ENCODE assay signal across 11 cellular contexts in genomic region chr15:22887157-22887951, GRCh38. TPM values are rescaled to one million over a fixed set of nuclear protein-coding genes. Genes with fewer than 3 reads are reported as not detected.
DNase-seq lines count a peak whose midpoint lies in the region; ATAC-seq, FAIRE-seq and TF ChIP-seq lines count a peak whose summit lies in the region.
"Had no signal": no experiment of that assay in that cellular context is flagged by ENCODE, and none has a peak within 500 bp of the region (broad histone marks: within the 10 kb centered on the region; RNA-seq: fewer than 3 reads in every experiment).

No MANE protein-coding gene starts in this region.

- H4K5ac ChIP-seq in mesendoderm (ENCODE audit: low read length): no peak overlapping the region

- FAIRE-seq in D721Med (lab: Jason Lieb, UNC): no peak
- FAIRE-seq: HTR-8/SVneo had no signal

- H3K56ac ChIP-seq in mesendoderm (ENCODE audit: low read length): no peak overlapping the region

- H3K4me2 ChIP-seq in mesendoderm (ENCODE audit: low read length): no peak overlapping the region

- peaks cover 0 to 15% (median 0%) of the 10 kb centered on the region in 4 donors for H3K4me1 ChIP-seq in Peyer's patch
- no peaks in the 10 kb centered on the region for H3K4me1 ChIP-seq in mesendoderm (ENCODE audit: control insufficient read depth, low read depth, low read length)
- H3K4me1 ChIP-seq: HAP-1 had no signal

- no peaks in the 10 kb centered on the region for H3K9me3 ChIP-seq in Peyer's patch
- H3K9me3 ChIP-seq: HAP-1 had no signal

- no peak overlapping the region for H3K18ac ChIP-seq in mesendoderm (ENCODE audit: low read length)

- H2BK15ac ChIP-seq in mesendoderm (replicated peaks; ENCODE audit: low read depth): no peak overlapping the region

- no peak for TF ChIP-seq CTCF in Peyer's patch (IDR thresholded peaks at IDR 0.05)
- no peak for TF ChIP-seq CTCF in fibroblast of pulmonary artery (IDR thresholded peaks at IDR 0.05; ENCODE audit: low read length, missing control alignments)
- TF ChIP-seq CTCF in osteocyte (IDR thresholded peaks at IDR 0.05): no peak
- no peak for TF ChIP-seq CTCF in D721Med (IDR thresholded peaks at IDR 0.05; ENCODE audit: insufficient read depth, missing control alignments)

- no peak overlapping the region for H3K23ac ChIP-seq in mesendoderm (ENCODE audit: low read length)

- H3K4me3 ChIP-seq in Peyer's patch: no peak overlapping the region
- H3K4me3 ChIP-seq in fibroblast of pulmonary artery (replicated peaks; ENCODE audit: low read depth, low read length): no peak overlapping the region
- no peak overlapping the region for H3K4me3 ChIP-seq in mesendoderm (ENCODE audit: low read length)
- H3K4me3 ChIP-seq: HAP-1 had no signal

- H3K36me3 ChIP-seq in Peyer's patch: peaks cover 0 to 27% (median 0%) of the 10 kb centered on the region in 3 donors
- H3K36me3 ChIP-seq in mesendoderm (ENCODE audit: control insufficient read depth, insufficient read depth, low read length): peaks cover 3% of the 10 kb centered on the region

- no peaks in the 10 kb centered on the region for H3K27me3 ChIP-seq in Peyer's patch
- no peaks in the 10 kb centered on the region for H3K27me3 ChIP-seq in mesendoderm (ENCODE audit: insufficient read depth, low read length, poor library complexity)

- TF ChIP-seq POLR2A in Peyer's patch (IDR thresholded peaks at IDR 0.05): no peak

- H3K36me3 Mint-ChIP-seq in osteocyte (ENCODE audit: unreplicated experiment): peaks cover 19% of the 10 kb centered on the region

- ATAC-seq in HG02981 (IDR thresholded peaks at IDR 0.05; ENCODE audit: unreplicated experiment): no peak

- H3K4me1 Mint-ChIP-seq in osteocyte (ENCODE audit: unreplicated experiment): peaks cover 15% of the 10 kb centered on the region

- H3K9ac ChIP-seq in mesendoderm (ENCODE audit: low read length): no peak overlapping the region

- H2BK5ac ChIP-seq in mesendoderm (ENCODE audit: low read length): no peak overlapping the region

- H3K27ac Mint-ChIP-seq in osteocyte (ENCODE audit: unreplicated experiment): peak overlapping the region; percentile 86

- H3K79me2 ChIP-seq in mesendoderm (ENCODE audit: control insufficient read depth, insufficient read depth, low read length): no peaks in the 10 kb centered on the region

- WGBS in mesendoderm (ENCODE audit: extremely low coverage, insufficient coverage, low lambda C conversion rate): no CpG with 5 or more reads among the region's 14 CpGs

- no peak overlapping the region for H3K4me3 Mint-ChIP-seq in osteocyte (ENCODE audit: unreplicated experiment)

- H4K8ac ChIP-seq in mesendoderm (ENCODE audit: low read depth, low read length): no peak overlapping the region

- H3K4ac ChIP-seq in mesendoderm (ENCODE audit: low read depth, low read length): no peak overlapping the region

- peak; percentile 27 for DNase-seq in COLO829 (ENCODE audit: low spot score)
- peak in 2 of 3 donors; percentile 71 to 79 for DNase-seq in Peyer's patch
- DNase-seq in fibroblast of pulmonary artery (ENCODE audit: low read depth): peak; percentile 58
- no peak for DNase-seq in osteocyte (ENCODE audit: extremely low spot score, unreplicated experiment)
- no peak for DNase-seq in D721Med (ENCODE audit: insufficient read length, low spot score)
- DNase-seq in iPS-NIHi7 (ENCODE audit: extremely low spot score): no peak
- DNase-seq in mesendoderm: no peak
- DNase-seq: central memory CD4-positive, alpha-beta T cell had no signal

- no peak overlapping the region for H2BK120ac ChIP-seq in mesendoderm (ENCODE audit: low read depth, low read length)

- H3K27ac ChIP-seq in Peyer's patch: peak overlapping the region in 2 of 4 donors; percentile 38 to 49
- no peak overlapping the region for H3K27ac ChIP-seq in mesendoderm (ENCODE audit: low read depth, low read length)

- H2AK5ac ChIP-seq in mesendoderm (ENCODE audit: low read length): no peak overlapping the region

- no peaks in the 10 kb centered on the region for H3K27me3 Mint-ChIP-seq in osteocyte (ENCODE audit: unreplicated experiment)

- H3K79me1 ChIP-seq in mesendoderm (ENCODE audit: low read length): no peaks in the 10 kb centered on the region

- H3K9me3 Mint-ChIP-seq in osteocyte (ENCODE audit: unreplicated experiment): no peaks in the 10 kb centered on the region

RNA-seq across cellular contexts. Expression of gene NIPA2, which starts 48.9 kb away (rescaled TPM):
- 10 to 100 TPM; 46.4 to 79.7 (median 65.7) TPM for total RNA-seq in Peyer's patch
- total RNA-seq in osteocyte: 57.1 TPM in 2 replicates
- 73.5 TPM for polyA plus RNA-seq in mesendoderm (2013, experiment 1 of 2)
- 72.3 TPM for polyA plus RNA-seq in mesendoderm (2013, experiment 2 of 2)

Comparison
In these comparisons a context has a peak if more than half of its experiments do, and no peak if none do; other contexts are left out.
1. DNase-seq: peak in COLO829 (single experiment), Peyer's patch (2 of 3) and fibroblast of pulmonary artery (single experiment); none in osteocyte (single experiment), D721Med (single experiment), iPS-NIHi7 (single experiment) and mesendoderm (single experiment).